In the genomic region with DNA sequence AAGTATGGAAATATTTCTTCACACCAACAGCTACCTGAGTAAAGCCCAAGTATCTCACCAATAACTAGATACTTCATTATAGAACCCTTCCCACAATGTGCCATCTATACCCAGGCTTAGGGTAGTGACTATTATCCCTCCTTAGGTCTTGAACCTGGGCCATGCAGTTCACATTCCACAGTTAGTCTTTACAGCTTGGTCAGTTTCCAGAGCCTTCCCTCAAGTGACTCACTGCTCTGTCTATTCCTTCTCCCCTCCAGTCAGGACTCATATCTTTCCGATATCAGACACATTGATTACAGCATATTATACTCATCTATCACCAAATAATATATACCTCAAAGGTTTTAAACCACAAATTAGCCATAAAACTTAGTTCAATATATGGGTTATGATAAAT, we compare ENCODE assay signal across 13 cellular contexts.
"Had no signal": no experiment of that assay in that cellular context is flagged by ENCODE, and none has a peak within 500 bp of the region (broad histone marks: within the 10 kb centered on the region; RNA-seq: fewer than 3 reads in every experiment).

No MANE protein-coding gene starts in this region.

- H3K27me3 ChIP-seq: adrenal gland, colonic mucosa, heart left ventricle had no signal

- H3K27ac ChIP-seq: adrenal gland, colonic mucosa had no signal

- H3K36me3 ChIP-seq: adrenal gland, colonic mucosa had no signal

- DNase-seq: activated CD4-positive, CD25-positive, alpha-beta regulatory T cell treated with anti-CD3 and anti-CD28 coated beads, Interleukin-2, amount 50 U/mL, for 72 hours; activated naive CD4-positive, alpha-beta T cell treated with anti-CD3 and anti-CD28 coated beads, Interleukin-2, amount 50 U/mL, for 16 hours; adrenal gland; caudate nucleus; colonic mucosa; heart left ventricle; immature natural killer cell; nucleus accumbens; right cardiac atrium; small intestine; stimulated activated CD4-positive, alpha-beta T cell treated with anti-CD3 and anti-CD28 coated beads, Interleukin-4, amount 100 ng/mL, for 4 hours; stimulated activated naive CD8-positive, alpha-beta T cell treated with anti-CD3 and anti-CD28 coated beads, Interleukin-15, Interleukin-2, amounts not matched to agents 100 U/mL and 50 U/mL, for 24 hours; trophoblast cell had no signal

- H3K4me1 ChIP-seq: colonic mucosa had no signal

- H3K9me3 ChIP-seq: colonic mucosa had no signal

- H3K4me3 ChIP-seq: adrenal gland, colonic mucosa, heart left ventricle had no signal
